2 cellular contexts compared by ENCODE assay signal in the genomic region with DNA sequence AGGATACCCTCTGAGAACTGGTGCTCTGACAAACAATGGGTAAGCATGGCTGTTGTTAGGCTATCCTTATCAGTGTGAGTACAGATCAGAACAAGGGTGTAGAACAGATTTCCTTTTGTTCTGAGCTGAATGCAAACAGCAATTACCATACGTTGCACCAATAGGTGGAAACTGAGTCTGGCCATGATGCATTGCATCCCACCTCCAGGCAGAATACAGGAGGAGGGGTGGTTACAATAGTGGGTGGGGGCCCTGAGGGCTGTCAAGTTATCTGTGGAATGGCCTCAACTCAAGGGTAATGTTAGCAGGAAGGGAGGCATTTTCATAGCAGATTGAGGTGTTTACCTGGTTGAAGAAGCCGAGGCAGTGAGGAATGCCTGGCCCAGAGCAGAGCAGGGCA.
TF ChIP-seq lines count a peak whose summit lies in the region.

No MANE protein-coding gene starts in this region.

TF ChIP-seq in IMR-90, 13 proteins besides CTCF, POLR2A, EP300 and RAD21:
- TF ChIP-seq CHD1 (IDR thresholded peaks at IDR 0.05; ENCODE audit: low read depth, low read length): no peak
- TF ChIP-seq NFE2L2 (IDR thresholded peaks at IDR 0.05; ENCODE audit: low read depth, low read length): no peak
- no peak for TF ChIP-seq SMC3 (IDR thresholded peaks at IDR 0.05; ENCODE audit: low read depth, low read length)
- TF ChIP-seq RCOR1 (IDR thresholded peaks at IDR 0.05; ENCODE audit: insufficient replicate concordance, low read length): no peak
- no peak for TF ChIP-seq MXI1 (IDR thresholded peaks at IDR 0.05; ENCODE audit: borderline replicate concordance, low read depth, low read length)
- TF ChIP-seq MAZ (IDR thresholded peaks at IDR 0.05; ENCODE audit: borderline replicate concordance, low read depth, low read length): no peak
- no peak for TF ChIP-seq RFX5 (IDR thresholded peaks at IDR 0.05; ENCODE audit: low read depth, low read length)
- TF ChIP-seq, protein P1, sequence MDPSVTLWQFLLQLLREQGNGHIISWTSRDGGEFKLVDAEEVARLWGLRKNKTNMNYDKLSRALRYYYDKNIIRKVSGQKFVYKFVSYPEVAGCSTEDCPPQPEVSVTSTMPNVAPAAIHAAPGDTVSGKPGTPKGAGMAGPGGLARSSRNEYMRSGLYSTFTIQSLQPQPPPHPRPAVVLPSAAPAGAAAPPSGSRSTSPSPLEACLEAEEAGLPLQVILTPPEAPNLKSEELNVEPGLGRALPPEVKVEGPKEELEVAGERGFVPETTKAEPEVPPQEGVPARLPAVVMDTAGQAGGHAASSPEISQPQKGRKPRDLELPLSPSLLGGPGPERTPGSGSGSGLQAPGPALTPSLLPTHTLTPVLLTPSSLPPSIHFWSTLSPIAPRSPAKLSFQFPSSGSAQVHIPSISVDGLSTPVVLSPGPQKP (IDR thresholded peaks at IDR 0.05; ENCODE audit: borderline replicate concordance, low read depth, low read length): no peak
- no peak for TF ChIP-seq FOS (IDR thresholded peaks at IDR 0.05; ENCODE audit: low read depth, low read length)
- no peak for TF ChIP-seq BHLHE40 (IDR thresholded peaks at IDR 0.05; ENCODE audit: low read depth, low read length)
- TF ChIP-seq USF2 (IDR thresholded peaks at IDR 0.05; ENCODE audit: low read depth, low read length): no peak
- no peak for TF ChIP-seq CEBPB (IDR thresholded peaks at IDR 0.05; ENCODE audit: low read depth, low read length)
- TF ChIP-seq MAFK (IDR thresholded peaks at IDR 0.05; ENCODE audit: low read depth, low read length): no peak

TF ChIP-seq in liver, 16 proteins besides CTCF, POLR2A, EP300 and RAD21:
- TF ChIP-seq EGR1 (IDR thresholded peaks at IDR 0.05; ENCODE audit: low read depth in 2 of 2) (no peak), TAF1 (conservative IDR thresholded peaks at IDR 0.05) (no peak), JUND (IDR thresholded peaks at IDR 0.05) (no peak), RXRA (IDR thresholded peaks at IDR 0.05) (no peak), YY1 (IDR thresholded peaks at IDR 0.05) (no peak), FOXA1 (IDR thresholded peaks at IDR 0.05) (no peak), FOXA2 (IDR thresholded peaks at IDR 0.05) (no peak), HNF4A (conservative IDR thresholded peaks at IDR 0.05) (no peak)
- TF ChIP-seq, protein P2, sequence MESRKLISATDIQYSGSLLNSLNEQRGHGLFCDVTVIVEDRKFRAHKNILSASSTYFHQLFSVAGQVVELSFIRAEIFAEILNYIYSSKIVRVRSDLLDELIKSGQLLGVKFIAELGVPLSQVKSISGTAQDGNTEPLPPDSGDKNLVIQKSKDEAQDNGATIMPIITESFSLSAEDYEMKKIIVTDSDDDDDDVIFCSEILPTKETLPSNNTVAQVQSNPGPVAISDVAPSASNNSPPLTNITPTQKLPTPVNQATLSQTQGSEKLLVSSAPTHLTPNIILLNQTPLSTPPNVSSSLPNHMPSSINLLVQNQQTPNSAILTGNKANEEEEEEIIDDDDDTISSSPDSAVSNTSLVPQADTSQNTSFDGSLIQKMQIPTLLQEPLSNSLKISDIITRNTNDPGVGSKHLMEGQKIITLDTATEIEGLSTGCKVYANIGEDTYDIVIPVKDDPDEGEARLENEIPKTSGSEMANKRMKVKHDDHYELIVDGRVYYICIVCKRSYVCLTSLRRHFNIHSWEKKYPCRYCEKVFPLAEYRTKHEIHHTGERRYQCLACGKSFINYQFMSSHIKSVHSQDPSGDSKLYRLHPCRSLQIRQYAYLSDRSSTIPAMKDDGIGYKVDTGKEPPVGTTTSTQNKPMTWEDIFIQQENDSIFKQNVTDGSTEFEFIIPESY (IDR thresholded peaks at IDR 0.05): no peak
- TF ChIP-seq, protein P3, sequence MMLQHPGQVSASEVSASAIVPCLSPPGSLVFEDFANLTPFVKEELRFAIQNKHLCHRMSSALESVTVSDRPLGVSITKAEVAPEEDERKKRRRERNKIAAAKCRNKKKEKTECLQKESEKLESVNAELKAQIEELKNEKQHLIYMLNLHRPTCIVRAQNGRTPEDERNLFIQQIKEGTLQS (IDR thresholded peaks at IDR 0.05): no peak
- TF ChIP-seq, protein P4, sequence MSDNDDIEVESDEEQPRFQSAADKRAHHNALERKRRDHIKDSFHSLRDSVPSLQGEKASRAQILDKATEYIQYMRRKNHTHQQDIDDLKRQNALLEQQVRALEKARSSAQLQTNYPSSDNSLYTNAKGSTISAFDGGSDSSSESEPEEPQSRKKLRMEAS (IDR thresholded peaks at IDR 0.05): no peak
